ENCODE assay signal across 17 cellular contexts in the genomic region with DNA sequence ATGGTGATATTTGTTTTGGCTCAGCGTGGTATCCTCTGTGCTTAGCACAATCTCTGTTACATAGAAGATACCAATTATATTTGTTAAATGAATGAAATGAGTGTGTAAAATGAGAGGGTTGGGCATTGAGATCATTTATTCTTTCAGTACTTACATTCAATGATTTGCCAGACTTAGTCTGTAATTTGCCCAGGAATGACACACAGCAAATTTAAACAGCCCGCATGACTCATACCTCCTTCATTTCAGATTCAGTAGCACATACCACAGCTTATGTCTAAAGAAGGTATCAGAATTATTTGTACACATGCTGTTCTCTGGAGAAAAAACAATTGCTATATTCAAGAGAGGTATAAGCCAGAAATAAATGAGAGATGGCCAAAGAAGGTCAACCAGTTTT. TPM values are rescaled to one million over a fixed set of nuclear protein-coding genes. Genes with fewer than 3 reads are reported as not detected.
DNase-seq lines count a peak whose midpoint lies in the region; ATAC-seq, FAIRE-seq and TF ChIP-seq lines count a peak whose summit lies in the region.
"Had no signal": no experiment of that assay in that cellular context is flagged by ENCODE, and none has a peak within 500 bp of the region (broad histone marks: within the 10 kb centered on the region; RNA-seq: fewer than 3 reads in every experiment).

No MANE protein-coding gene starts in this region.

- no peaks in the 10 kb centered on the region for H3K9me3 ChIP-seq in lower lobe of right lung

- no peak overlapping the region for H3K27ac ChIP-seq in lower lobe of right lung

- no peaks in the 10 kb centered on the region for H3K4me1 ChIP-seq in lower lobe of right lung

- H3K4me3 ChIP-seq in lower lobe of right lung, result no peak overlapping the region
- H3K4me3 ChIP-seq: GM12878 had no signal

- TF ChIP-seq CTCF in lower lobe of right lung (IDR thresholded peaks at IDR 0.05) (no peak), GM13976 (IDR thresholded peaks at IDR 0.05; ENCODE audit: borderline replicate concordance, control extremely low read depth, extremely low read depth, insufficient read depth, missing control alignments) (no peak)

- no peaks in the 10 kb centered on the region for H3K27me3 ChIP-seq in lower lobe of right lung (ENCODE audit: low read depth)

- peak; percentile 19 for DNase-seq in A172 (ENCODE audit: low spot score)
- peak; percentile 17 for DNase-seq in HPDE6-E6E7 (ENCODE audit: extremely low spot score)
- DNase-seq in RCC 7860 (ENCODE audit: low spot score), result peak; percentile 63
- peak; percentile 58 for DNase-seq in fibroblast of peridontal ligament (ENCODE audit: extremely low read depth)
- no peak for DNase-seq in cardiac septum (ENCODE audit: low spot score)
- no peak for DNase-seq in lower lobe of right lung
- no peak for DNase-seq in GM13976 (ENCODE audit: low spot score)
- DNase-seq: activated naive CD4-positive, alpha-beta T cell treated with anti-CD3 and anti-CD28 coated beads for 36 hours; DMS79 treated with DMSO at 0.1 percent for 48 hours; NCI-H510A; posterior cingulate gyrus; SHP77 treated with DMSO at 0.1 percent for 48 hours; stimulated activated CD4-positive, alpha-beta T cell treated with anti-CD3 and anti-CD28 coated beads, Interleukin-1b, Interleukin-23, amount 100 ng/mL, for 48 hours had no signal

- ATAC-seq in lower lobe of right lung, result no peak
- no peak for ATAC-seq in GM18909 (IDR thresholded peaks at IDR 0.05; ENCODE audit: poor library complexity, unreplicated experiment)
- ATAC-seq: GM12878 had no signal

- intact Hi-C loops in cardiac septum (cut with DNase I) (no loop called here), lower lobe of right lung (cut with DNase I) (no loop called here)

- in situ Hi-C loops in GM13976 (cut with MboI; ENCODE audit: low sequenced_read_pairs, unreplicated experiment), result no loop called here

- H3K36me3 ChIP-seq in lower lobe of right lung, result no peaks in the 10 kb centered on the region

- peak; percentile 92 for FAIRE-seq in RCC 7860 (lab: Jason Lieb, UNC)
- FAIRE-seq: GM12878, TTC549 had no signal

RNA-seq across cellular contexts. Expression of a gene that starts 37.0 kb away (rescaled TPM):
- not detected in 2 replicates for total RNA-seq in A172 (2014; rRNA removed; shearing (Covaris generic))
- 0.11 TPM for total RNA-seq in cardiac septum
- 0.24 TPM for total RNA-seq in lower lobe of right lung
- total RNA-seq: activated CD8-positive, alpha-beta memory T cell treated with anti-CD3 and anti-CD28 coated beads for 36 hours; activated naive CD4-positive, alpha-beta T cell treated with anti-CD3 and anti-CD28 coated beads for 36 hours had no signal

Comparison
In these comparisons a context has a peak if more than half of its experiments do, and no peak if none do; other contexts are left out.
1. DNase-seq: peak in A172 (single experiment), HPDE6-E6E7 (single experiment), RCC 7860 (single experiment) and fibroblast of peridontal ligament (single experiment); none in cardiac septum (single experiment), lower lobe of right lung (single experiment) and GM13976 (single experiment).